Comparison of ENCODE assay signal across 19 cellular contexts in the genomic region with DNA sequence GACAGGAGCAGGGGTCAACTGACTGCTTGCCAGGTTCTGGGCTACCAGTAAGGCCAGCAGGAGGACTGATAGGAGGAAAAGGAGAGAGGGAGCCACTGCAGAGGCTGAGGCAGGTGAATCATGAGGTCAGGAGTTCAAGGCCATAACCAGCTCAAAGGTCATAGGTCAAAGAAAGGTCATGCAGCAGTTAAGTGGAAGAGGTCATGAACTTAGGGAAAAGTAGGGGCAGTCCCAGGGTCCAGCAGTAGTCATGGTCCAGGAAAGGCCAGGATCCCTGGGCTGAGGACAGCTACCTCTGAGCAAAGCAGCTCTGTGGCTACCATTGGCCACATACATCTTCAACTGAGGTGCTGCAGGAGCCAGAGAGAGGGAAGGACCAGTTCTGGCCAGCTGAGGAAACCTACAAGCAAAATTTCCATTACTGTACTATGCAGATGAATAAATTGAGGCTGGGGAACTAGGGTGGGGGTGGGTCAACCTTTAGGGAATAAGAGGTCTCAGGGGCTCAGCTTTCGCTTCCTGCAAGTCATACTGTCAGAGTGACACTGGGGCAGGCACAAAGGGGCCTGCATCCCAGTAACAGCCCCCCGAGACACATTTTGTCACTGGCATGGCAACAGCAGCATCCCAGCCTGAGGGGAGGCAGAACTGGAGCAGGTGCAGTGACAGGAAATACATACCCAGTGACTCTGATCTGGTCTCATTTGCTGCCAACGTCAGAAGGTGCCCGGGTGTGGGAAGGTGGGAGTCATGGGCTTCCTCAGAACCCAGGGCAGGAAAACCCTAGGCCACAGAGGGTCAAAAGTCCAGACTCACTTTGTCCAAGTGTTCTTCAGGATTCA. TPM values are rescaled to one million over a fixed set of nuclear protein-coding genes. Genes with fewer than 3 reads are reported as not detected.
DNase-seq lines count a peak whose midpoint lies in the region; ATAC-seq, FAIRE-seq and TF ChIP-seq lines count a peak whose summit lies in the region.
"Had no signal": no experiment of that assay in that cellular context is flagged by ENCODE, and none has a peak within 500 bp of the region (broad histone marks: within the 10 kb centered on the region; RNA-seq: fewer than 3 reads in every experiment).

No MANE protein-coding gene starts in this region.

- in situ Hi-C loops in HepG2 (cut with HindIII; ENCODE audit: extremely low pct_ligation_motif_present, low pct_unique_long_range_greater_than_20kb), result no loop called here

- H3K4me1 ChIP-seq in HepG2 (ENCODE audit: insufficient read depth, low read length) (peaks cover 70% of the 10 kb centered on the region), right lobe of liver (peaks cover 0 to 4% (median 0%) of the 10 kb centered on the region in 4 donors)
- H3K4me1 ChIP-seq in CD4-positive, alpha-beta memory T cell (ENCODE audit: insufficient read depth, low read length), result peaks cover 5% of the 10 kb centered on the region

- no TSS peak for BruUV-seq in HepG2 (replicated peaks; lab: Mats Ljungman, UMichigan)

- H3K36me3 ChIP-seq in HepG2 (replicated peaks in 1 of 2; ENCODE audit: control insufficient read depth in 1 of 2, insufficient read depth in 2 of 2, low read length in 2 of 2) (no peaks in the 10 kb centered on the region), right lobe of liver (peaks cover 0 to 6% (median 0%) of the 10 kb centered on the region in 4 donors)
- H3K36me3 ChIP-seq in CD4-positive, alpha-beta memory T cell (ENCODE audit: insufficient read depth, low read length), result peaks cover under 1% of the 10 kb centered on the region
- H3K36me3 ChIP-seq: SJCRH30 had no signal

- no peak for DNase-seq in HepG2 (ENCODE audit: low spot score)
- no peak for DNase-seq in right lobe of liver
- DNase-seq in WTC11 (ENCODE audit: low spot score), result no peak
- DNase-seq in mesenteric fat pad (ENCODE audit: low spot score), result peak; percentile 41
- DNase-seq in CD4-positive, alpha-beta memory T cell, result no peak
- no peak for DNase-seq in effector memory CD8-positive, alpha-beta T cell
- DNase-seq in HFFc6, result no peak
- DNase-seq: ACHN; Calu3; CD8-positive, alpha-beta T cell; GF-D8; NCI-H1417; NCI-H187; NCI-H226; PC-9; SJCRH30 had no signal

- FAIRE-seq in HepG2 (lab: Jason Lieb, UNC), result no peak
- FAIRE-seq: GM18507 had no signal

- H3K27ac Mint-ChIP-seq in WTC11, result peak overlapping the region; percentile 45; the same call in 1 of the 2 replicates
- peak overlapping the region in 1 of 7 donors; percentile 78 for H3K27ac Mint-ChIP-seq in CD4-positive, alpha-beta memory T cell
- peak overlapping the region in 1 of 2 donors; percentile 61 for H3K27ac Mint-ChIP-seq in effector memory CD8-positive, alpha-beta T cell
- H3K27ac Mint-ChIP-seq in HFFc6, result no peak overlapping the region
- H3K27ac Mint-ChIP-seq: CD8-positive, alpha-beta T cell; GM23338 had no signal

- CTCF ChIA-PET in HepG2 (lab: Yijun Ruan, JAX; ENCODE audit: low intra/inter-chr PET ratio, low total read pairs) (no interaction called here), WTC11 (lab: Charles Lee) (no interaction called here)
- CTCF ChIA-PET in CD4-positive, alpha-beta memory T cell (lab: Charles Lee; ENCODE audit: partially characterized antibody), result no interaction called here

- TF ChIP-seq POLR2A in HepG2 (IDR thresholded peaks at IDR 0.05; ENCODE audit: insufficient read depth in 1 of 2, low read depth in 2 of 2, low read length in 2 of 2) (no peak), right lobe of liver (IDR thresholded peaks at IDR 0.05) (no peak)

- POLR2A ChIA-PET in HepG2 (lab: Yijun Ruan, JAX), result interaction anchor here (3.5 kb wide), 1 partner anchor 12 kb away, joined by 13 read pairs; no protein-coding TSS in a partner anchor
- POLR2A ChIA-PET in WTC11 (lab: Charles Lee), result no interaction called here
- POLR2A ChIA-PET in CD4-positive, alpha-beta memory T cell (lab: Charles Lee; ENCODE audit: partially characterized antibody), result no interaction called here

- H3K9me3 ChIP-seq in HepG2 (ENCODE audit: low read length) (no peaks in the 10 kb centered on the region), right lobe of liver (no peaks in the 10 kb centered on the region)
- H3K9me3 ChIP-seq in CD4-positive, alpha-beta memory T cell (ENCODE audit: control insufficient read depth in 1 of 2, low read length in 2 of 2), result no peaks in the 10 kb centered on the region
- H3K9me3 ChIP-seq: SJCRH30 had no signal

- H3K27ac ChIP-seq in HepG2 (ENCODE audit: extremely low read length, insufficient read depth, low read length) (no peak overlapping the region), right lobe of liver (no peak overlapping the region)
- H3K27ac ChIP-seq in CD4-positive, alpha-beta memory T cell (ENCODE audit: low read depth, low read length), result no peak overlapping the region
- H3K27ac ChIP-seq: PC-9, SJCRH30 had no signal

- no peak for TF ChIP-seq CTCF in HepG2 (CRISPR knock-in tag; IDR thresholded peaks at IDR 0.05)
- no peak for TF ChIP-seq CTCF in right lobe of liver (IDR thresholded peaks at IDR 0.05)
- no peak for TF ChIP-seq CTCF in WTC11 (IDR thresholded peaks at IDR 0.05)
- TF ChIP-seq CTCF in HFFc6 (IDR thresholded peaks at IDR 0.05), result no peak

- peak overlapping the region; percentile 51 for H3K4me2 ChIP-seq in HepG2 (ENCODE audit: low read depth, low read length)
- H3K4me2 ChIP-seq: GM23338, PC-9 had no signal

- H3K4me3 ChIP-seq in HepG2 (replicated peaks in 1 of 3; ENCODE audit: insufficient read depth in 1 of 3, low read depth in 2 of 3, low read length in 3 of 3) (0 out of 6 replicates have a peak overlapping the region, but pooled peaks of 1 of the 3 experiments have one; percentile 0), right lobe of liver (no peak overlapping the region)
- no peak overlapping the region for H3K4me3 ChIP-seq in CD4-positive, alpha-beta memory T cell (ENCODE audit: low read length in 2 of 2)
- H3K4me3 ChIP-seq: GM23338, PC-9, SJCRH30 had no signal

- H3K9me3 Mint-ChIP-seq in WTC11, result no peaks in the 10 kb centered on the region
- no peaks in the 10 kb centered on the region for H3K9me3 Mint-ChIP-seq in CD4-positive, alpha-beta memory T cell
- no peaks in the 10 kb centered on the region for H3K9me3 Mint-ChIP-seq in effector memory CD8-positive, alpha-beta T cell
- no peaks in the 10 kb centered on the region for H3K9me3 Mint-ChIP-seq in HFFc6
- H3K9me3 Mint-ChIP-seq: CD8-positive, alpha-beta T cell; GM23338 had no signal

- H3K27me3 Mint-ChIP-seq in WTC11 (ENCODE audit: low read depth), result no peaks in the 10 kb centered on the region
- H3K27me3 Mint-ChIP-seq in CD4-positive, alpha-beta memory T cell, result no peaks in the 10 kb centered on the region
- no peaks in the 10 kb centered on the region for H3K27me3 Mint-ChIP-seq in effector memory CD8-positive, alpha-beta T cell
- H3K27me3 Mint-ChIP-seq in HFFc6 (ENCODE audit: insufficient read depth), result peaks cover 6% of the 10 kb centered on the region

- no peak for TF ChIP-seq RAD21 in HepG2 (CRISPR knock-in tag; IDR thresholded peaks at IDR 0.05)

- no peak overlapping the region for H3K9ac ChIP-seq in HepG2 (ENCODE audit: insufficient read depth, low read depth, low read length)

- peaks cover 7% of the 10 kb centered on the region; the same call in 1 of the 2 replicates for H3K4me1 Mint-ChIP-seq in WTC11
- H3K4me1 Mint-ChIP-seq in CD4-positive, alpha-beta memory T cell, result peaks cover 3 to 7% (median 5%) of the 10 kb centered on the region in 4 donors
- H3K4me1 Mint-ChIP-seq in effector memory CD8-positive, alpha-beta T cell (ENCODE audit: low read depth in 2 of 2), result peaks cover 4 to 6% of the 10 kb centered on the region in 2 donors
- H3K4me1 Mint-ChIP-seq in HFFc6 (ENCODE audit: low read depth), result peaks cover 12% of the 10 kb centered on the region

- intact Hi-C loops in HepG2 (cut with micrococcal nuclease; ENCODE audit: unreplicated experiment) (no loop called here), right lobe of liver (cut with DNase I) (no loop called here)
- intact Hi-C loops in CD4-positive, alpha-beta memory T cell (cut with micrococcal nuclease), result no loop called here

- ATAC-seq in HepG2 (no peak), right lobe of liver (no peak), WTC11 (no peak)
- no peak for ATAC-seq in effector memory CD8-positive, alpha-beta T cell (replicated peaks)
- ATAC-seq: CD8-positive, alpha-beta T cell; GM23338; HCT116 had no signal

- H4K20me1 ChIP-seq in HepG2 (ENCODE audit: insufficient read depth, low read length), result no peaks in the 10 kb centered on the region

- H2AFZ ChIP-seq in HepG2 (ENCODE audit: low read length), result no peak overlapping the region
- H2AFZ ChIP-seq: GM23338, PC-9 had no signal

- H3K36me3 Mint-ChIP-seq in WTC11, result no peaks in the 10 kb centered on the region
- H3K36me3 Mint-ChIP-seq in CD4-positive, alpha-beta memory T cell, result peaks cover 4 to 5% of the 10 kb centered on the region in 2 donors
- peaks cover 15% of the 10 kb centered on the region for H3K36me3 Mint-ChIP-seq in effector memory CD8-positive, alpha-beta T cell (ENCODE audit: insufficient read depth)
- peaks cover 6% of the 10 kb centered on the region; the same call in 1 of the 2 replicates for H3K36me3 Mint-ChIP-seq in HFFc6 (ENCODE audit: low read depth)

- H3K27me3 ChIP-seq in HepG2 (ENCODE audit: control insufficient read depth in 1 of 2, insufficient read depth in 2 of 2, low read length in 2 of 2) (no peaks in the 10 kb centered on the region), right lobe of liver (no peaks in the 10 kb centered on the region)
- H3K27me3 ChIP-seq in CD4-positive, alpha-beta memory T cell (ENCODE audit: insufficient read depth, low read length), result no peaks in the 10 kb centered on the region
- H3K27me3 ChIP-seq: SJCRH30 had no signal

- H3K4me3 Mint-ChIP-seq in WTC11 (no peak overlapping the region), HFFc6 (no peak overlapping the region)
- H3K4me3 Mint-ChIP-seq in CD4-positive, alpha-beta memory T cell, result no peak overlapping the region
- no peak overlapping the region for H3K4me3 Mint-ChIP-seq in effector memory CD8-positive, alpha-beta T cell
- H3K4me3 Mint-ChIP-seq: CD8-positive, alpha-beta T cell; GM23338 had no signal

- WGBS in HepG2 (ENCODE audit: low lambda C conversion rate), result 71% methylated on average over 3 of the region's 4 CpGs
- WGBS in right lobe of liver (ENCODE audit: insufficient coverage, low coverage, low lambda C conversion rate, missing lambda C conversion rate), result 100% methylated on average over 1 of the region's 4 CpGs

- no peaks in the 10 kb centered on the region for H3K79me2 ChIP-seq in HepG2 (ENCODE audit: insufficient read depth, low read length)

- TF ChIP-seq EP300 in HepG2 (IDR thresholded peaks at IDR 0.05; ENCODE audit: low read depth in 2 of 2, low read length in 2 of 2) (no peak), HepG2 (CRISPR knock-in tag; IDR thresholded peaks at IDR 0.05; ENCODE audit: borderline replicate concordance) (no peak)

RNA-seq across cellular contexts. Expression of a gene that starts 5.2 kb away (rescaled TPM):
- total RNA-seq in HepG2 (2016; rRNA removed; fragmentation: Illumina TruSeq; extraction: Trizol) (9.0 and 9.1 TPM in 2 replicates), right lobe of liver (10 to 100 TPM; 10.5 to 23.1 (median 14.6) TPM), WTC11 (2021) (26.8 to 29.4 TPM (median 27.3 TPM) in 3 replicates), mesenteric fat pad (28.8 TPM)
- total RNA-seq in HepG2 (2016; cell fraction: cytosol; rRNA removed; fragmentation: Illumina TruSeq; extraction: Trizol; ENCODE audit: low read depth), result 3.6 and 5.3 TPM in 2 replicates
- total RNA-seq in HepG2 (2016; cell fraction: insoluble cytoplasmic fraction; rRNA removed; fragmentation: Illumina TruSeq; extraction: Trizol), result 8.8 and 11.3 TPM in 2 replicates
- 3.4 and 3.8 TPM in 2 replicates for total RNA-seq in HepG2 (2016; cell fraction: membrane; rRNA removed; fragmentation: Illumina TruSeq; extraction: Trizol)
- total RNA-seq in HepG2 (2016; cell fraction: nucleus; rRNA removed; fragmentation: Illumina TruSeq; extraction: Trizol), result 7.2 and 10.1 TPM in 2 replicates
- polyA plus RNA-seq in HepG2 (2011; rRNA removed), result 9.8 and 10.9 TPM in 2 replicates
- polyA plus RNA-seq in HepG2 (2011; cell fraction: cytosol; rRNA removed), result 5.7 and 7.2 TPM in 2 replicates
- polyA plus RNA-seq in HepG2 (2011; cell fraction: nucleus; rRNA removed), result 13.9 and 16.7 TPM in 2 replicates
- polyA plus RNA-seq in HepG2 (2012), result 6.0 and 6.2 TPM in 2 replicates
- polyA plus RNA-seq in HepG2 (2016; cell fraction: cytosol; fragmentation: Illumina TruSeq; extraction: Trizol; ENCODE audit: low read depth), result 0.57 and 0.60 TPM in 2 replicates
- 5.8 and 6.1 TPM in 2 replicates for polyA plus RNA-seq in HepG2 (2016; cell fraction: insoluble cytoplasmic fraction; fragmentation: Illumina TruSeq; extraction: Trizol; ENCODE audit: low read depth)
- polyA plus RNA-seq in HepG2 (2016; cell fraction: membrane; fragmentation: Illumina TruSeq; extraction: Trizol; ENCODE audit: low read depth), result 1.4 and 1.6 TPM in 2 replicates
- polyA plus RNA-seq in HepG2 (2016; cell fraction: nucleus; fragmentation: Illumina TruSeq; extraction: Trizol; ENCODE audit: insufficient read depth, low read depth), result 9.0 and 10.2 TPM in 2 replicates
- 10.5 and 25.4 TPM in 2 replicates for polyA minus RNA-seq in HepG2 (2011; rRNA and poly(A)+ RNA removed; ENCODE audit: low replicate concordance)
- 6.4 and 9.1 TPM in 2 replicates for polyA minus RNA-seq in HepG2 (2011; cell fraction: cytosol; rRNA and poly(A)+ RNA removed)
- 20.9 and 33.6 TPM in 2 replicates for polyA minus RNA-seq in HepG2 (2011; cell fraction: nucleus; rRNA and poly(A)+ RNA removed)
- total RNA-seq in CD4-positive, alpha-beta memory T cell, result 10 to 100 TPM; 31.4 to 35.7 TPM
- polyA plus RNA-seq in CD4-positive, alpha-beta memory T cell, result 10 to 100 TPM in 1 of 2 donors, 1 to 10 TPM in 1; 8.9 to 21.0 TPM
- 10 to 100 TPM in 4 of 6 experiments, 1 to 10 TPM in 2; 9.6 to 16.0 (median 12.7) TPM for total RNA-seq in HFFc6 (2021; fragmentation: NEBNext Ultra II Directional; extraction: Animal tissue kit (Norgen Biotek cat#: 25700))

RNA-seq across cellular contexts. Expression of a gene that starts 37.8 kb away (rescaled TPM):
- 122 and 189 TPM in 2 replicates for total RNA-seq in HepG2 (2016; rRNA removed; fragmentation: Illumina TruSeq; extraction: Trizol)
- total RNA-seq in HepG2 (2016; cell fraction: cytosol; rRNA removed; fragmentation: Illumina TruSeq; extraction: Trizol; ENCODE audit: low read depth), result 18.5 and 25.3 TPM in 2 replicates
- 132 and 186 TPM in 2 replicates for total RNA-seq in HepG2 (2016; cell fraction: insoluble cytoplasmic fraction; rRNA removed; fragmentation: Illumina TruSeq; extraction: Trizol)
- total RNA-seq in HepG2 (2016; cell fraction: membrane; rRNA removed; fragmentation: Illumina TruSeq; extraction: Trizol), result 29.8 and 36.9 TPM in 2 replicates
- 74.7 and 82.3 TPM in 2 replicates for total RNA-seq in HepG2 (2016; cell fraction: nucleus; rRNA removed; fragmentation: Illumina TruSeq; extraction: Trizol)
- 24.1 and 31.6 TPM in 2 replicates for polyA plus RNA-seq in HepG2 (2011; rRNA removed)
- polyA plus RNA-seq in HepG2 (2011; cell fraction: cytosol; rRNA removed), result 16.2 and 22.5 TPM in 2 replicates
- 24.3 and 33.1 TPM in 2 replicates for polyA plus RNA-seq in HepG2 (2011; cell fraction: nucleus; rRNA removed)
- polyA plus RNA-seq in HepG2 (2012), result 47.3 and 68.3 TPM in 2 replicates
- polyA plus RNA-seq in HepG2 (2016; cell fraction: cytosol; fragmentation: Illumina TruSeq; extraction: Trizol; ENCODE audit: low read depth), result 8.8 and 10.6 TPM in 2 replicates
- polyA plus RNA-seq in HepG2 (2016; cell fraction: insoluble cytoplasmic fraction; fragmentation: Illumina TruSeq; extraction: Trizol; ENCODE audit: low read depth), result 124 and 134 TPM in 2 replicates
- polyA plus RNA-seq in HepG2 (2016; cell fraction: membrane; fragmentation: Illumina TruSeq; extraction: Trizol; ENCODE audit: low read depth), result 11.0 and 11.3 TPM in 2 replicates
- polyA plus RNA-seq in HepG2 (2016; cell fraction: nucleus; fragmentation: Illumina TruSeq; extraction: Trizol; ENCODE audit: insufficient read depth, low read depth), result 54.3 and 57.2 TPM in 2 replicates
- 13.7 and 41.0 TPM in 2 replicates for polyA minus RNA-seq in HepG2 (2011; rRNA and poly(A)+ RNA removed; ENCODE audit: low replicate concordance)
- polyA minus RNA-seq in HepG2 (2011; cell fraction: cytosol; rRNA and poly(A)+ RNA removed), result 34.7 and 37.0 TPM in 2 replicates
- 42.7 and 58.1 TPM in 2 replicates for polyA minus RNA-seq in HepG2 (2011; cell fraction: nucleus; rRNA and poly(A)+ RNA removed)
- total RNA-seq in right lobe of liver, result 10 to 100 TPM; 13.6 to 32.1 (median 20.8) TPM
- total RNA-seq in WTC11 (2021), result 96.5 to 126 TPM (median 96.5 TPM) in 3 replicates
- total RNA-seq in mesenteric fat pad, result 46.7 TPM
- 10 to 100 TPM; 74.0 to 74.6 TPM for total RNA-seq in CD4-positive, alpha-beta memory T cell
- polyA plus RNA-seq in CD4-positive, alpha-beta memory T cell, result 100 to 1,000 TPM in 1 of 2 donors, 10 to 100 TPM in 1; 99.5 to 111 TPM
- total RNA-seq in HFFc6 (2021; fragmentation: NEBNext Ultra II Directional; extraction: Animal tissue kit (Norgen Biotek cat#: 25700)), result 10 to 100 TPM; 71.6 to 91.6 (median 81.3) TPM

RNA-seq across cellular contexts. Expression of a gene that starts 53.3 kb away (rescaled TPM):
- 2.8 TPM in 2 replicates for total RNA-seq in HepG2 (2016; rRNA removed; fragmentation: Illumina TruSeq; extraction: Trizol)
- total RNA-seq in HepG2 (2016; cell fraction: cytosol; rRNA removed; fragmentation: Illumina TruSeq; extraction: Trizol; ENCODE audit: low read depth), result 2.3 and 2.5 TPM in 2 replicates
- 1.7 and 3.4 TPM in 2 replicates for total RNA-seq in HepG2 (2016; cell fraction: insoluble cytoplasmic fraction; rRNA removed; fragmentation: Illumina TruSeq; extraction: Trizol)
- 3.3 and 3.5 TPM in 2 replicates for total RNA-seq in HepG2 (2016; cell fraction: membrane; rRNA removed; fragmentation: Illumina TruSeq; extraction: Trizol)
- total RNA-seq in HepG2 (2016; cell fraction: nucleus; rRNA removed; fragmentation: Illumina TruSeq; extraction: Trizol), result 3.1 and 4.0 TPM in 2 replicates
- polyA plus RNA-seq in HepG2 (2011; rRNA removed), result 6.6 and 8.6 TPM in 2 replicates
- polyA plus RNA-seq in HepG2 (2011; cell fraction: cytosol; rRNA removed), result 5.2 and 5.5 TPM in 2 replicates
- 31.9 and 32.9 TPM in 2 replicates for polyA plus RNA-seq in HepG2 (2011; cell fraction: nucleus; rRNA removed)
- 11.9 and 15.1 TPM in 2 replicates for polyA plus RNA-seq in HepG2 (2012)
- 5.5 and 6.1 TPM in 2 replicates for polyA plus RNA-seq in HepG2 (2016; cell fraction: cytosol; fragmentation: Illumina TruSeq; extraction: Trizol; ENCODE audit: low read depth)
- polyA plus RNA-seq in HepG2 (2016; cell fraction: insoluble cytoplasmic fraction; fragmentation: Illumina TruSeq; extraction: Trizol; ENCODE audit: low read depth), result 4.6 and 6.9 TPM in 2 replicates
- 7.6 and 10.1 TPM in 2 replicates for polyA plus RNA-seq in HepG2 (2016; cell fraction: membrane; fragmentation: Illumina TruSeq; extraction: Trizol; ENCODE audit: low read depth)
- 7.2 and 9.0 TPM in 2 replicates for polyA plus RNA-seq in HepG2 (2016; cell fraction: nucleus; fragmentation: Illumina TruSeq; extraction: Trizol; ENCODE audit: insufficient read depth, low read depth)
- 23.2 and 31.5 TPM in 2 replicates for polyA minus RNA-seq in HepG2 (2011; rRNA and poly(A)+ RNA removed; ENCODE audit: low replicate concordance)
- polyA minus RNA-seq in HepG2 (2011; cell fraction: cytosol; rRNA and poly(A)+ RNA removed), result 8.4 and 8.7 TPM in 2 replicates
- 15.3 and 23.5 TPM in 2 replicates for polyA minus RNA-seq in HepG2 (2011; cell fraction: nucleus; rRNA and poly(A)+ RNA removed)
- total RNA-seq in right lobe of liver, result 1 to 10 TPM; 1.3 to 7.1 (median 4.4) TPM
- total RNA-seq in WTC11 (2021), result 28.1 to 34.4 TPM (median 28.1 TPM) in 3 replicates
- total RNA-seq in mesenteric fat pad, result 13.6 TPM
- total RNA-seq in CD4-positive, alpha-beta memory T cell, result 1 to 10 TPM; 3.7 to 5.0 TPM
- 1 to 10 TPM; 3.4 to 3.7 TPM for polyA plus RNA-seq in CD4-positive, alpha-beta memory T cell
- total RNA-seq in HFFc6 (2021; fragmentation: NEBNext Ultra II Directional; extraction: Animal tissue kit (Norgen Biotek cat#: 25700)), result 10 to 100 TPM; 29.4 to 40.9 (median 33.2) TPM
